In genomic region chr3:134829716-134830115, GRCh38 we compare ENCODE assay signal across 24 cellular contexts. TPM values are rescaled to one million over a fixed set of nuclear protein-coding genes. Genes with fewer than 3 reads are reported as not detected.
DNase-seq lines count a peak whose midpoint lies in the region; ATAC-seq, FAIRE-seq and TF ChIP-seq lines count a peak whose summit lies in the region.
"Had no signal": no experiment of that assay in that cellular context is flagged by ENCODE, and none has a peak within 500 bp of the region (broad histone marks: within the 10 kb centered on the region; RNA-seq: fewer than 3 reads in every experiment).

No MANE protein-coding gene starts in this region.

- TF ChIP-seq CTCF in bronchial epithelial cell (IDR thresholded peaks at IDR 0.05; ENCODE audit: insufficient read depth, low read length, severe bottlenecking), result no peak
- TF ChIP-seq CTCF in coronary artery (IDR thresholded peaks at IDR 0.05), result no peak

- no peak overlapping the region for H3K4me3 Mint-ChIP-seq in effector memory CD8-positive, alpha-beta T cell
- no peak overlapping the region for H3K4me3 Mint-ChIP-seq in activated T-helper 2 cell treated with anti-CD3 and anti-CD28 coated beads, Interferon-gamma antibody, Interleukin-2, Interleukin-4, amounts not matched to agents 10 μg/mL and 5 μg/mL and 100 μg/mL, durations not matched to agents 14 hours and 24 hours and 36 hours (ENCODE audit: low read depth)
- H3K4me3 Mint-ChIP-seq: B cell; CD4-positive, CD25-positive, alpha-beta regulatory T cell; CD8-positive, alpha-beta T cell; H9 had no signal

- no peaks in the 10 kb centered on the region for H3K4me1 Mint-ChIP-seq in effector memory CD8-positive, alpha-beta T cell (ENCODE audit: low read depth in 2 of 2)
- no peaks in the 10 kb centered on the region for H3K4me1 Mint-ChIP-seq in activated T-helper 2 cell treated with anti-CD3 and anti-CD28 coated beads, Interferon-gamma antibody, Interleukin-2, Interleukin-4, amounts not matched to agents 10 μg/mL and 5 μg/mL and 100 μg/mL, durations not matched to agents 14 hours and 24 hours and 36 hours (ENCODE audit: low read depth)
- H3K4me1 Mint-ChIP-seq: CD4-positive, CD25-positive, alpha-beta regulatory T cell had no signal

- no peak for ATAC-seq in effector memory CD8-positive, alpha-beta T cell (replicated peaks)
- ATAC-seq in HG03196 (IDR thresholded peaks at IDR 0.05; ENCODE audit: unreplicated experiment), result no peak
- ATAC-seq: CD8-positive, alpha-beta T cell; GM12878; HCT116 had no signal

- peak; percentile 94 for DNase-seq in G401 (ENCODE audit: low spot score)
- peak; percentile 80 to 84 for DNase-seq in NCI-H446 (lab: John Stamatoyannopoulos, UW)
- no peak for DNase-seq in bronchial epithelial cell (ENCODE audit: low read depth)
- DNase-seq in coronary artery (ENCODE audit: low spot score), result peak; percentile 53
- no peak for DNase-seq in NCI-H1417 (lab: John Stamatoyannopoulos, UW)
- no peak for DNase-seq in effector memory CD8-positive, alpha-beta T cell
- DNase-seq in activated T-helper 2 cell treated with anti-CD3 and anti-CD28 coated beads, Interferon-gamma antibody, Interleukin-2, Interleukin-4, amounts not matched to agents 10 μg/mL and 5 μg/mL and 100 μg/mL, durations not matched to agents 14 hours and 24 hours and 36 hours (ENCODE audit: low spot score), result no peak
- DNase-seq: Caco-2; CD4-positive, CD25-positive, alpha-beta regulatory T cell; CD8-positive, alpha-beta T cell; DMS153; DND-41; GDM1; GM23248; H9 had no signal

- H3K36me3 Mint-ChIP-seq in effector memory CD8-positive, alpha-beta T cell (ENCODE audit: insufficient read depth), result no peaks in the 10 kb centered on the region
- no peaks in the 10 kb centered on the region for H3K36me3 Mint-ChIP-seq in activated T-helper 2 cell treated with anti-CD3 and anti-CD28 coated beads, Interferon-gamma antibody, Interleukin-2, Interleukin-4, amounts not matched to agents 10 μg/mL and 5 μg/mL and 100 μg/mL, durations not matched to agents 14 hours and 24 hours and 36 hours (ENCODE audit: low read depth)
- H3K36me3 Mint-ChIP-seq: CD4-positive, CD25-positive, alpha-beta regulatory T cell; CD8-positive, alpha-beta T cell had no signal

- no peak overlapping the region for H3K27ac ChIP-seq in coronary artery
- H3K27ac ChIP-seq: 22Rv1, BLaER1, C4-2B, GM23248 had no signal

- H3K27me3 ChIP-seq in bronchial epithelial cell (ENCODE audit: control insufficient read depth, insufficient read depth, low read length), result no peaks in the 10 kb centered on the region
- H3K27me3 ChIP-seq: BLaER1 had no signal

- H3K4me3 ChIP-seq in bronchial epithelial cell (ENCODE audit: low read depth, low read length), result no peak overlapping the region
- no peak overlapping the region for H3K4me3 ChIP-seq in coronary artery
- H3K4me3 ChIP-seq: BLaER1, GM12878, GM23248 had no signal

- H3K27ac Mint-ChIP-seq in effector memory CD8-positive, alpha-beta T cell, result no peak overlapping the region
- no peak overlapping the region for H3K27ac Mint-ChIP-seq in activated T-helper 2 cell treated with anti-CD3 and anti-CD28 coated beads, Interferon-gamma antibody, Interleukin-2, Interleukin-4, amounts not matched to agents 10 μg/mL and 5 μg/mL and 100 μg/mL, durations not matched to agents 14 hours and 24 hours and 36 hours
- H3K27ac Mint-ChIP-seq: B cell; CD4-positive, CD25-positive, alpha-beta regulatory T cell; CD8-positive, alpha-beta T cell; H9 had no signal

- peak; percentile 91 for FAIRE-seq in bronchial epithelial cell (lab: Jason Lieb, UNC)
- FAIRE-seq: A204.1, GM12878, H1 had no signal

- in situ Hi-C loops in G401 (cut with HindIII; ENCODE audit: low sequenced_read_pairs), result no loop called here

- intact Hi-C loops in activated T-helper 2 cell treated with anti-CD3 and anti-CD28 coated beads, Interferon-gamma antibody, Interleukin-2, Interleukin-4, amounts not matched to agents 10 μg/mL and 5 μg/mL and 100 μg/mL, durations not matched to agents 14 hours and 24 hours and 36 hours (cut with micrococcal nuclease), result no loop called here

- peaks cover 0 to 4% of the 10 kb centered on the region in 2 donors for H3K9me3 Mint-ChIP-seq in effector memory CD8-positive, alpha-beta T cell
- H3K9me3 Mint-ChIP-seq in activated T-helper 2 cell treated with anti-CD3 and anti-CD28 coated beads, Interferon-gamma antibody, Interleukin-2, Interleukin-4, amounts not matched to agents 10 μg/mL and 5 μg/mL and 100 μg/mL, durations not matched to agents 14 hours and 24 hours and 36 hours, result no peaks in the 10 kb centered on the region
- H3K9me3 Mint-ChIP-seq: CD8-positive, alpha-beta T cell; H9 had no signal

- no peaks in the 10 kb centered on the region for H3K36me3 ChIP-seq in bronchial epithelial cell (ENCODE audit: control insufficient read depth, insufficient read depth, low read length)
- H3K36me3 ChIP-seq: BLaER1 had no signal

- peaks cover 0 to 9% of the 10 kb centered on the region in 2 donors for H3K27me3 Mint-ChIP-seq in effector memory CD8-positive, alpha-beta T cell
- peaks cover 6% of the 10 kb centered on the region for H3K27me3 Mint-ChIP-seq in activated T-helper 2 cell treated with anti-CD3 and anti-CD28 coated beads, Interferon-gamma antibody, Interleukin-2, Interleukin-4, amounts not matched to agents 10 μg/mL and 5 μg/mL and 100 μg/mL, durations not matched to agents 14 hours and 24 hours and 36 hours (ENCODE audit: low read depth)
- H3K27me3 Mint-ChIP-seq: CD4-positive, CD25-positive, alpha-beta regulatory T cell had no signal

RNA-seq across cellular contexts. Expression of gene EPHB1, which starts 34.7 kb away (rescaled TPM):
- not detected in 2 replicates for total RNA-seq in G401 (2014; rRNA removed; shearing (Covaris generic))
- under 0.01 TPM in 1 of 2 replicates, not detected in the other for total RNA-seq in bronchial epithelial cell
- 0.71 and 1.5 TPM in 2 replicates for total RNA-seq in activated T-helper 2 cell treated with anti-CD3 and anti-CD28 coated beads, Interferon-gamma antibody, Interleukin-2, Interleukin-4, amounts not matched to agents 10 μg/mL and 5 μg/mL and 100 μg/mL, durations not matched to agents 14 hours and 24 hours and 36 hours
- total RNA-seq: B cell; CD8-positive, alpha-beta T cell had no signal

Comparison
In these comparisons a context has a peak if more than half of its experiments do, and no peak if none do; other contexts are left out.
1. DNase-seq: peak in G401 (single experiment), NCI-H446 (2 of 2) and coronary artery (single experiment); none in bronchial epithelial cell (single experiment), NCI-H1417 (0 of 3), effector memory CD8-positive, alpha-beta T cell (0 of 3) and activated T-helper 2 cell treated with anti-CD3 and anti-CD28 coated beads, Interferon-gamma antibody, Interleukin-2, Interleukin-4, amounts not matched to agents 10 μg/mL and 5 μg/mL and 100 μg/mL, durations not matched to agents 14 hours and 24 hours and 36 hours (single experiment).